In genomic region chrY:26671078-26671879, GRCh38 we compare ENCODE assay signal across 8 cellular contexts.
DNase-seq lines count a peak whose midpoint lies in the region; ATAC-seq and TF ChIP-seq lines count a peak whose summit lies in the region.
"Not testable (repeated sequence)": the region's sequence is repeated elsewhere in the genome, so short reads cannot be mapped to it uniquely, and the experiment has no call there.

No MANE protein-coding gene starts in this region.

- not testable (repeated sequence) for H3K4me1 Mint-ChIP-seq in activated CD4-positive, alpha-beta T cell treated with anti-CD3 and anti-CD28 coated beads, Interleukin-2, amount 10 ng/mL, durations not matched to agents 24 days and 14 days

- peaks cover 16% of the 10 kb centered on the region for H3K36me3 Mint-ChIP-seq in activated CD4-positive, alpha-beta T cell treated with anti-CD3 and anti-CD28 coated beads, Interleukin-2, amount 10 ng/mL, durations not matched to agents 24 days and 14 days (ENCODE audit: low read depth)

- peaks cover 25% of the 10 kb centered on the region for H3K9me3 Mint-ChIP-seq in activated CD4-positive, alpha-beta T cell treated with anti-CD3 and anti-CD28 coated beads, Interleukin-2, amount 10 ng/mL, durations not matched to agents 24 days and 14 days

- DNase-seq in AG20443 (ENCODE audit: low spot score) (peak; percentile 53), GM20000 (ENCODE audit: low spot score) (peak; percentile 23), fibroblast of peridontal ligament (ENCODE audit: extremely low read depth) (peak; percentile 19), medulla oblongata (ENCODE audit: extremely low spot score) (peak; percentile 80)
- DNase-seq in activated CD4-positive, alpha-beta T cell treated with anti-CD3 and anti-CD28 coated beads, Interleukin-2, amount 10 ng/mL, durations not matched to agents 24 days and 14 days = peak; percentile 77
- DNase-seq in activated naive CD8-positive, alpha-beta T cell treated with anti-CD3 and anti-CD28 coated beads, Interleukin-2, amount 50 U/mL, for 16 hours (ENCODE audit: low read depth, low spot score) = peak; percentile 42
- DNase-seq in stimulated activated CD4-positive, alpha-beta T cell treated with anti-CD3 and anti-CD28 coated beads, Interleukin-4, amount 100 ng/mL, for 24 hours = peak; percentile 31

- ATAC-seq in HG03439 (IDR thresholded peaks at IDR 0.05; ENCODE audit: unreplicated experiment) = peak; percentile 73

- not testable (repeated sequence) for H3K27me3 Mint-ChIP-seq in activated CD4-positive, alpha-beta T cell treated with anti-CD3 and anti-CD28 coated beads, Interleukin-2, amount 10 ng/mL, durations not matched to agents 24 days and 14 days

- intact Hi-C loops in activated CD4-positive, alpha-beta T cell treated with anti-CD3 and anti-CD28 coated beads, Interleukin-2, amount 10 ng/mL, durations not matched to agents 24 days and 14 days (cut with micrococcal nuclease) = not testable (repeated sequence)

- not testable (repeated sequence) for TF ChIP-seq CTCF in GM20000 (IDR thresholded peaks at IDR 0.05; ENCODE audit: extremely low read depth, missing control alignments)

- not testable (repeated sequence) for H3K4me3 Mint-ChIP-seq in activated CD4-positive, alpha-beta T cell treated with anti-CD3 and anti-CD28 coated beads, Interleukin-2, amount 10 ng/mL, durations not matched to agents 24 days and 14 days

- H3K27ac Mint-ChIP-seq in activated CD4-positive, alpha-beta T cell treated with anti-CD3 and anti-CD28 coated beads, Interleukin-2, amount 10 ng/mL, durations not matched to agents 24 days and 14 days = not testable (repeated sequence)

Comparison
In these comparisons a context has a peak if more than half of its experiments do, and no peak if none do; other contexts are left out.
1. Peak in every context shown above with its lines: DNase-seq and ATAC-seq.
2. DNase-seq: peak in every context shown above with its lines; median percentile 80 in medulla oblongata; 77 in activated CD4-positive, alpha-beta T cell treated with anti-CD3 and anti-CD28 coated beads, Interleukin-2, amount 10 ng/mL, durations not matched to agents 24 days and 14 days; 53 in AG20443; 42 in activated naive CD8-positive, alpha-beta T cell treated with anti-CD3 and anti-CD28 coated beads, Interleukin-2, amount 50 U/mL, for 16 hours; 31 in stimulated activated CD4-positive, alpha-beta T cell treated with anti-CD3 and anti-CD28 coated beads, Interleukin-4, amount 100 ng/mL, for 24 hours; 23 in GM20000; 19 in fibroblast of peridontal ligament.